In genomic region chr17:16418684-16419066, GRCh38 we compare ENCODE assay signal across 8 cellular contexts. TPM values are rescaled to one million over a fixed set of nuclear protein-coding genes. Genes with fewer than 3 reads are reported as not detected.
DNase-seq lines count a peak whose midpoint lies in the region; ATAC-seq, FAIRE-seq and TF ChIP-seq lines count a peak whose summit lies in the region.

No MANE protein-coding gene starts in this region.

- no peak overlapping the region for H3K4me3 ChIP-seq in esophagus muscularis mucosa

- no peak for TF ChIP-seq POLR2A in esophagus muscularis mucosa (IDR thresholded peaks at IDR 0.05; ENCODE audit: low read depth)

- peaks cover 0 to 44% (median 19%) of the 10 kb centered on the region in 4 donors for H3K36me3 ChIP-seq in esophagus muscularis mucosa

- FAIRE-seq in GM19239 (lab: Jason Lieb, UNC), result peak; percentile 57

- TF ChIP-seq CTCF in esophagus muscularis mucosa (IDR thresholded peaks at IDR 0.05), result no peak

- H3K4me1 ChIP-seq in esophagus muscularis mucosa, result peaks cover 13 to 50% (median 42%) of the 10 kb centered on the region in 4 donors

- intact Hi-C loops in esophagus muscularis mucosa (cut with DNase I), result no loop called here

- H3K9me3 ChIP-seq in esophagus muscularis mucosa, result no peaks in the 10 kb centered on the region

- H3K27ac ChIP-seq in esophagus muscularis mucosa (replicated peaks in 1 of 4), result peak overlapping the region; percentile 59 to 80 (median 70)

- TF ChIP-seq EP300 in esophagus muscularis mucosa (IDR thresholded peaks at IDR 0.05), result no peak

- 96% methylated on average over 2 of the region's 2 CpGs for WGBS in esophagus muscularis mucosa

- peaks cover 0 to 6% (median 0%) of the 10 kb centered on the region in 4 donors for H3K27me3 ChIP-seq in esophagus muscularis mucosa

- DNase-seq in GM19239 (ENCODE audit: insufficient read length, low spot score) (no peak), esophagus muscularis mucosa (ENCODE audit: extremely low spot score) (no peak)
- peak; percentile 34 for DNase-seq in stimulated activated naive CD8-positive, alpha-beta T cell treated with anti-CD3 and anti-CD28 coated beads, Interleukin-15, Interleukin-2, amounts not matched to agents 100 U/mL and 50 U/mL, for 24 hours
- DNase-seq in stimulated activated CD4-positive, alpha-beta T cell treated with anti-CD3 and anti-CD28 coated beads, Interleukin-1b, Interleukin-23, amount 100 ng/mL, for 48 hours, result no peak
- DNase-seq in activated CD8-positive, alpha-beta memory T cell treated with anti-CD3 and anti-CD28 coated beads, Interleukin-2, amount 50 U/mL, for 48 hours, result no peak

- ATAC-seq in SK-N-SH treated with all-trans-retinoic acid at 6 μM for 48 hours (peak; percentile 2; the same call in 2 of the 3 replicates), HG02970 (IDR thresholded peaks at IDR 0.05; ENCODE audit: low FRiP score, unreplicated experiment) (no peak), GM18873 (IDR thresholded peaks at IDR 0.05; ENCODE audit: low FRiP score, unreplicated experiment) (no peak)
- peak; percentile 38 for ATAC-seq in stimulated activated naive CD8-positive, alpha-beta T cell treated with anti-CD3 and anti-CD28 coated beads, Interleukin-15, Interleukin-2, amounts not matched to agents 100 U/mL and 50 U/mL, for 24 hours

TF ChIP-seq in SK-N-SH treated with all-trans-retinoic acid at 6 μM for 48 hours, 23 proteins besides CTCF, POLR2A, EP300 and RAD21:
- TF ChIP-seq SNAI2 (CRISPR knock-in tag; IDR thresholded peaks at IDR 0.05) (no peak), POU6F1 (CRISPR knock-in tag; IDR thresholded peaks at IDR 0.05; ENCODE audit: borderline replicate concordance, low read depth) (no peak), PPARA (CRISPR knock-in tag; IDR thresholded peaks at IDR 0.05; ENCODE audit: borderline replicate concordance) (no peak), ZNF8 (CRISPR knock-in tag; IDR thresholded peaks at IDR 0.05) (no peak)
- TF ChIP-seq, protein P1, sequence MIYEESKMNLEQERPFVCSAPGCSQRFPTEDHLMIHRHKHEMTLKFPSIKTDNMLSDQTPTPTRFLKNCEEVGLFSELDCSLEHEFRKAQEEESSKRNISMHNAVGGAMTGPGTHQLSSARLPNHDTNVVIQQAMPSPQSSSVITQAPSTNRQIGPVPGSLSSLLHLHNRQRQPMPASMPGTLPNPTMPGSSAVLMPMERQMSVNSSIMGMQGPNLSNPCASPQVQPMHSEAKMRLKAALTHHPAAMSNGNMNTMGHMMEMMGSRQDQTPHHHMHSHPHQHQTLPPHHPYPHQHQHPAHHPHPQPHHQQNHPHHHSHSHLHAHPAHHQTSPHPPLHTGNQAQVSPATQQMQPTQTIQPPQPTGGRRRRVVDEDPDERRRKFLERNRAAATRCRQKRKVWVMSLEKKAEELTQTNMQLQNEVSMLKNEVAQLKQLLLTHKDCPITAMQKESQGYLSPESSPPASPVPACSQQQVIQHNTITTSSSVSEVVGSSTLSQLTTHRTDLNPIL (CRISPR knock-in tag; IDR thresholded peaks at IDR 0.05; ENCODE audit: low read depth), result no peak

RNA-seq across cellular contexts. Expression of gene TRPV2, which starts 3.3 kb away (rescaled TPM):
- total RNA-seq in esophagus muscularis mucosa, result 10 to 100 TPM; 11.3 to 19.1 (median 17.7) TPM

RNA-seq across cellular contexts. Expression of gene UBB, which starts 37.8 kb away (rescaled TPM):
- total RNA-seq in esophagus muscularis mucosa, result 1,000 to 10,000 TPM in 2 of 4 donors, 100 to 1,000 TPM in 2; 713 to 1,130 (median 983) TPM

Comparison
In these comparisons a context has a peak if more than half of its experiments do, and no peak if none do; other contexts are left out.
1. ATAC-seq: peak in SK-N-SH treated with all-trans-retinoic acid at 6 μM for 48 hours (single experiment) and stimulated activated naive CD8-positive, alpha-beta T cell treated with anti-CD3 and anti-CD28 coated beads, Interleukin-15, Interleukin-2, amounts not matched to agents 100 U/mL and 50 U/mL, for 24 hours (single experiment); none in HG02970 (single experiment) and GM18873 (single experiment).